8 cellular contexts compared by ENCODE assay signal in the genomic region with DNA sequence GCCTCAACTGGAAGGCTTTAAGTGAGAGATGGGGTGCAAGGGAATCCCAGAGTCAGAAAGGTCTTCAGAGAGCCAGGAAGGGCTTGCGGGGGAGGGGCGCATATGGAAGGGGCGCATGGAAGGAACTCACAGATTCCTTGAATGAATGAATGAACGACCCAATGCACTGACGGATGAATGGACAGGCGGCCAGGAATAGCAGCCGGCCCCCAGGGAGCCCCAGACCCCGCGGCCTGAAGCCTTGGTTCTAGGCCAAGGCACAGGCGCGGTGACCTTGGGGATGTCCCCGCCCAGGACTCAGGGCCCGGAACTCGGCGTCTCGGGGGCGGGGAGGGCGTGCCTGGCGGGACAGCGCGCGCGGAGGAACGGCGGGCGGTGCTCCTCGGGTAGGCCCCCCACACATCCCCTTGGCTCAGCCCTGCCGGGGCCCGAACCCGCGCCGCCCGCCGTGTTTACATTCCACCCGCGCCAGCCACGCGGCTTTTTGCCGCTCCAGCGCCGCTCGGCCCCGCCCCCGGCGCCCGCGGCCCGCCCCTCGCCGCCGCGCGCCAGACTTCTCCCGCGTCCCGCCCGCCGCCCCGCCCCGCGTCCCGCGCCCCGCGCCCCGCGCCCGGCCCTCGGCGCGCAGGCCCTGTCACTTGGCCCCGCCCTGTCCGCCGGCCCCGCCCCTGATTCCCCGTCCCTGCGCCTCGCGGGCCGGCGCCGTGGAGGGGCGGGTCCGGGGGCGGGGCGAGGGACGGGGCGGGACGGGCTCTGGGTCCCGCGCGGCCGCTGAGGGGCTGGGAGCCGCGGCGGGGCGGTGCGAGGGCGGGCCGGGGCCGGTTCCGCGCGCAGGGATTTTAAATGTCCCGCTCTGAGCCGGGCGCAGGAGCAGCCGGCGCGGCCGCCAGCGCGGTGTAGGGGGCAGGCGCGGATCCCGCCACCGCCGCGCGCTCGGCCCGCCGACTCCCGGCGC. TPM values are rescaled to one million over a fixed set of nuclear protein-coding genes. Genes with fewer than 3 reads are reported as not detected.
A peak's percentile ranks its signal among the peaks of the same experiment; 100 is the strongest.
DNase-seq lines count a peak whose midpoint lies in the region; ATAC-seq lines count a peak whose summit lies in the region.

CCNE1 (plus strand) TSS at position 867 of the 955 bp plus-strand sequence. CDS start 565 bp downstream, outside the sequence.

- H3K36me3 ChIP-seq in CD8-positive, alpha-beta memory T cell (ENCODE audit: insufficient read depth, low read length) = no peaks in the 10 kb centered on the region

- H3K4me3 Mint-ChIP-seq in CD8-positive, alpha-beta memory T cell = peak within 1 kb of the TSS; percentile 87 to 97 (median 91)
- peak within 1 kb of the TSS; percentile 79 to 91 for H3K4me3 Mint-ChIP-seq in effector memory CD8-positive, alpha-beta T cell

- CTCF ChIA-PET in CD8-positive, alpha-beta memory T cell (lab: Charles Lee) = no interaction called here

- H3K4me3 ChIP-seq in CD8-positive, alpha-beta memory T cell (ENCODE audit: low read length) = peak within 1 kb of the TSS; percentile 41

- DNase-seq in CD8-positive, alpha-beta memory T cell = peak; percentile 90 to 97 (median 93)
- peak; percentile 81 to 94 for DNase-seq in NOMO-1 (lab: John Stamatoyannopoulos, UW; ENCODE audit: unreplicated experiment in 2 of 2)
- DNase-seq in activated CD8-positive, alpha-beta memory T cell treated with anti-CD3 and anti-CD28 coated beads for 4 hours (ENCODE audit: low read depth in 2 of 2) = peak; percentile 83 to 89
- peak; percentile 83 to 92 (median 92) for DNase-seq in effector memory CD8-positive, alpha-beta T cell
- DNase-seq in mesenteric fat pad (ENCODE audit: low spot score) = peak; percentile 95
- DNase-seq in stimulated activated CD8-positive, alpha-beta memory T cell treated with anti-CD3 and anti-CD28 coated beads, Interleukin-12 subunit alpha, Interleukin-12 subunit beta, amount 100 ng/mL, for 4 hours (ENCODE audit: low read depth) = peak; percentile 90

- H3K9me3 ChIP-seq in CD8-positive, alpha-beta memory T cell (ENCODE audit: low read length) = no peaks in the 10 kb centered on the region

- H3K27ac ChIP-seq in CD8-positive, alpha-beta memory T cell (ENCODE audit: low read depth, low read length) = peak within 1 kb of the TSS; percentile 80

- peak within 1 kb of the TSS; percentile 72 to 89 (median 84) for H3K27ac Mint-ChIP-seq in CD8-positive, alpha-beta memory T cell
- H3K27ac Mint-ChIP-seq in effector memory CD8-positive, alpha-beta T cell = peak within 1 kb of the TSS; percentile 66 to 76

- no peaks in the 10 kb centered on the region for H3K9me3 Mint-ChIP-seq in CD8-positive, alpha-beta memory T cell
- no peaks in the 10 kb centered on the region for H3K9me3 Mint-ChIP-seq in effector memory CD8-positive, alpha-beta T cell

- POLR2A ChIA-PET in CD8-positive, alpha-beta memory T cell (lab: Charles Lee) = no interaction called here

- H3K27me3 Mint-ChIP-seq in CD8-positive, alpha-beta memory T cell = no peaks in the 10 kb centered on the region
- H3K27me3 Mint-ChIP-seq in effector memory CD8-positive, alpha-beta T cell = no peaks in the 10 kb centered on the region

- peak; percentile 78 for ATAC-seq in GM19452 (IDR thresholded peaks at IDR 0.05; ENCODE audit: unreplicated experiment)
- ATAC-seq in HG03571 (IDR thresholded peaks at IDR 0.05; ENCODE audit: unreplicated experiment) = peak; percentile 72
- peak; percentile 91 for ATAC-seq in effector memory CD8-positive, alpha-beta T cell (replicated peaks)

- no peaks in the 10 kb centered on the region for H3K4me1 ChIP-seq in CD8-positive, alpha-beta memory T cell (ENCODE audit: insufficient read depth, low read length)

- H3K36me3 Mint-ChIP-seq in CD8-positive, alpha-beta memory T cell = peaks cover 0 to 2% (median 0%) of the 10 kb centered on the region in 3 donors
- H3K36me3 Mint-ChIP-seq in effector memory CD8-positive, alpha-beta T cell (ENCODE audit: insufficient read depth) = peaks cover 11% of the 10 kb centered on the region

- peaks cover 7 to 16% (median 12%) of the 10 kb centered on the region in 3 donors for H3K4me1 Mint-ChIP-seq in CD8-positive, alpha-beta memory T cell
- peaks cover 5 to 9% of the 10 kb centered on the region in 2 donors for H3K4me1 Mint-ChIP-seq in effector memory CD8-positive, alpha-beta T cell (ENCODE audit: low read depth in 2 of 2)

- no peaks in the 10 kb centered on the region for H3K27me3 ChIP-seq in CD8-positive, alpha-beta memory T cell (ENCODE audit: insufficient read depth, low read length, poor library complexity, severe bottlenecking)

RNA-seq across cellular contexts. Expression of gene CCNE1, which starts in this region (rescaled TPM):
- 10 to 100 TPM; 30.3 to 33.9 TPM for total RNA-seq in CD8-positive, alpha-beta memory T cell
- polyA plus RNA-seq in CD8-positive, alpha-beta memory T cell = 1.3 TPM
- 2.0 TPM for total RNA-seq in mesenteric fat pad

Comparison
In these comparisons a context has a peak if more than half of its experiments do, and no peak if none do; other contexts are left out.
1. Peak in every context shown above with its lines: DNase-seq, ATAC-seq, H3K4me3 ChIP-seq and H3K27ac ChIP-seq.
2. RNA of gene CCNE1 (total RNA-seq): 30.3 to 33.9 TPM in CD8-positive, alpha-beta memory T cell; 2.0 TPM in mesenteric fat pad (single experiment); every median in the first group is over 10 times any median in the second.